In the genomic region with DNA sequence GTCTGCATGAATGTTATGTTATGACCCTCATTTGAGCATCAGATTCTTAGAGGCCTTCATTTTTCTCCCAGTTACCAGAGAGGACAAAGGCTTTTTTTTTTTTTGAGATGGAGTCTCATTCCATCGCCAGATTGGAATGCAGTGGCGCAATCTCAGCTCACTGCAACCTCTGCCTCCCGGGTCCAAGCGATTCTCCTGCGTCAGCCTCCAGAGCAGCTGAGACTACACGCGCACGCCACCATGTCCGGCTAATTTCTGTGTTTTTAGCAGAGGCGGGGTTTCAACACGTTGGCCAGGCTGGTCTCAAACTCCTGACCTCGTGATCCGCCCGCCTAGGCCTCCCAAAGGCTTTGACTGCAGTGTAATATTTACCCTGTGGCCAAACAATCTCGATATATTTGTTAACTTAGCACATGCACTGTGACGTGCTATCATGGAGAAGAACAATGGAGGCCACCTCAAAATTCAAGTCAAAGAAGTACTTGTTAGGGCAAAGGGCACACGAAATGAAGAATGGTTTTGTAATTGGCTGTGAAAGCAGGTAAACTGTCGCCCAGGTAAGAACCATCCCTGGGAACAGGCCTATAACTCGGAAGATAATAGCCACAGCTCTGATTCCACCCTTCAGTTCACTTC, we compare ENCODE assay signal across 1 cellular context.
TF ChIP-seq lines count a peak whose summit lies in the region.

No MANE protein-coding gene starts in this region.

TF ChIP-seq in HCT116, 20 proteins besides CTCF, POLR2A, EP300 and RAD21 (continued from another document):
- TF ChIP-seq, protein P1, sequence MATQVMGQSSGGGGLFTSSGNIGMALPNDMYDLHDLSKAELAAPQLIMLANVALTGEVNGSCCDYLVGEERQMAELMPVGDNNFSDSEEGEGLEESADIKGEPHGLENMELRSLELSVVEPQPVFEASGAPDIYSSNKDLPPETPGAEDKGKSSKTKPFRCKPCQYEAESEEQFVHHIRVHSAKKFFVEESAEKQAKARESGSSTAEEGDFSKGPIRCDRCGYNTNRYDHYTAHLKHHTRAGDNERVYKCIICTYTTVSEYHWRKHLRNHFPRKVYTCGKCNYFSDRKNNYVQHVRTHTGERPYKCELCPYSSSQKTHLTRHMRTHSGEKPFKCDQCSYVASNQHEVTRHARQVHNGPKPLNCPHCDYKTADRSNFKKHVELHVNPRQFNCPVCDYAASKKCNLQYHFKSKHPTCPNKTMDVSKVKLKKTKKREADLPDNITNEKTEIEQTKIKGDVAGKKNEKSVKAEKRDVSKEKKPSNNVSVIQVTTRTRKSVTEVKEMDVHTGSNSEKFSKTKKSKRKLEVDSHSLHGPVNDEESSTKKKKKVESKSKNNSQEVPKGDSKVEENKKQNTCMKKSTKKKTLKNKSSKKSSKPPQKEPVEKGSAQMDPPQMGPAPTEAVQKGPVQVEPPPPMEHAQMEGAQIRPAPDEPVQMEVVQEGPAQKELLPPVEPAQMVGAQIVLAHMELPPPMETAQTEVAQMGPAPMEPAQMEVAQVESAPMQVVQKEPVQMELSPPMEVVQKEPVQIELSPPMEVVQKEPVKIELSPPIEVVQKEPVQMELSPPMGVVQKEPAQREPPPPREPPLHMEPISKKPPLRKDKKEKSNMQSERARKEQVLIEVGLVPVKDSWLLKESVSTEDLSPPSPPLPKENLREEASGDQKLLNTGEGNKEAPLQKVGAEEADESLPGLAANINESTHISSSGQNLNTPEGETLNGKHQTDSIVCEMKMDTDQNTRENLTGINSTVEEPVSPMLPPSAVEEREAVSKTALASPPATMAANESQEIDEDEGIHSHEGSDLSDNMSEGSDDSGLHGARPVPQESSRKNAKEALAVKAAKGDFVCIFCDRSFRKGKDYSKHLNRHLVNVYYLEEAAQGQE (IDR thresholded peaks at IDR 0.05; ENCODE audit: low read depth): no peak
- TF ChIP-seq CEBPB (IDR thresholded peaks at IDR 0.05; ENCODE audit: low read depth) (peak; percentile 52), CBX3 (IDR thresholded peaks at IDR 0.05; ENCODE audit: low read depth) (no peak), SRF (IDR thresholded peaks at IDR 0.05; ENCODE audit: low read depth) (no peak), EZH2phosphoT487 (IDR thresholded peaks at IDR 0.05; ENCODE audit: borderline replicate concordance) (no peak)
- TF ChIP-seq, protein P2, sequence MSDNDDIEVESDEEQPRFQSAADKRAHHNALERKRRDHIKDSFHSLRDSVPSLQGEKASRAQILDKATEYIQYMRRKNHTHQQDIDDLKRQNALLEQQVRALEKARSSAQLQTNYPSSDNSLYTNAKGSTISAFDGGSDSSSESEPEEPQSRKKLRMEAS (IDR thresholded peaks at IDR 0.05): no peak
